1 cellular context compared by ENCODE assay signal in genomic region chr2:112481050-112481527, GRCh38.
TF ChIP-seq lines count a peak whose summit lies in the region.

No MANE protein-coding gene starts in this region.

TF ChIP-seq in HepG2, 621 proteins besides CTCF, POLR2A, EP300 and RAD21 (continued from another document and continues in another):
- TF ChIP-seq REST (IDR thresholded peaks at IDR 0.05; ENCODE audit: borderline replicate concordance in 1 of 2, low read depth in 1 of 2, low read length in 2 of 2) (no peak), JARID2 (CRISPR knock-in tag; IDR thresholded peaks at IDR 0.05; ENCODE audit: insufficient replicate concordance) (peak; percentile 33), ZNF557 (CRISPR knock-in tag; IDR thresholded peaks at IDR 0.05) (0 out of 2 replicates have a peak, but pooled peaks have one; percentile 30), ZNF672 (CRISPR knock-in tag; IDR thresholded peaks at IDR 0.05) (no peak), LCORL (IDR thresholded peaks at IDR 0.05) (no peak), LCORL (CRISPR knock-in tag; IDR thresholded peaks at IDR 0.05) (peak; percentile 89), SYNCRIP (IDR thresholded peaks at IDR 0.05; ENCODE audit: insufficient read depth, low read depth, low read length) (no peak), TBX2 (CRISPR knock-in tag; IDR thresholded peaks at IDR 0.05; ENCODE audit: borderline replicate concordance) (peak; percentile 64; the same call in 1 of the 2 replicates), NR2F6 (IDR thresholded peaks at IDR 0.05) (no peak; the same call in 1 of the 2 replicates), NR2F6 (CRISPR knock-in tag; IDR thresholded peaks at IDR 0.05) (peak; percentile 26; the same call in 1 of the 2 replicates), ZBTB40 (IDR thresholded peaks at IDR 0.05) (no peak), ZBTB40 (CRISPR knock-in tag; IDR thresholded peaks at IDR 0.05) (no peak), PPARG (CRISPR knock-in tag; conservative IDR thresholded peaks at IDR 0.05) (peak; percentile 63), ATF3 (CRISPR knock-in tag; IDR thresholded peaks at IDR 0.05) (no peak), GATAD2A (CRISPR knock-in tag; IDR thresholded peaks at IDR 0.05) (peak; percentile 76), ZNF121 (CRISPR knock-in tag; IDR thresholded peaks at IDR 0.05) (no peak), BORCS8-MEF2B (CRISPR knock-in tag; IDR thresholded peaks at IDR 0.05) (peak; percentile 40; the same call in 1 of the 2 replicates), HDAC1 (CRISPR knock-in tag; IDR thresholded peaks at IDR 0.05) (0 out of 2 replicates have a peak, but pooled peaks have one; percentile 33), NFKB2 (CRISPR knock-in tag; IDR thresholded peaks at IDR 0.05; ENCODE audit: borderline replicate concordance) (peak; percentile 70; the same call in 1 of the 2 replicates), NBN (conservative IDR thresholded peaks at IDR 0.05) (no peak), HNF4G (IDR thresholded peaks at IDR 0.05; ENCODE audit: borderline replicate concordance, low read depth, low read length) (no peak), HNF4G (CRISPR knock-in tag; IDR thresholded peaks at IDR 0.05; ENCODE audit: borderline replicate concordance, low read depth) (peak; percentile 61; the same call in 1 of the 2 replicates), ZNF839 (CRISPR knock-in tag; IDR thresholded peaks at IDR 0.05; ENCODE audit: borderline replicate concordance) (no peak), ZMAT5 (CRISPR knock-in tag; IDR thresholded peaks at IDR 0.05; ENCODE audit: borderline replicate concordance, low read depth) (no peak), TBP (CRISPR knock-in tag; IDR thresholded peaks at IDR 0.05) (no peak), KMT2B (CRISPR knock-in tag; IDR thresholded peaks at IDR 0.05) (peak; percentile 55; the same call in 1 of the 2 replicates), ZNF10 (CRISPR knock-in tag; IDR thresholded peaks at IDR 0.05; ENCODE audit: borderline replicate concordance, low read depth) (no peak), ZNF878 (CRISPR knock-in tag; IDR thresholded peaks at IDR 0.05) (no peak; the same call in 1 of the 2 replicates), GATAD1 (CRISPR knock-in tag; IDR thresholded peaks at IDR 0.05) (no peak; the same call in 1 of the 2 replicates), MBD4 (IDR thresholded peaks at IDR 0.05; ENCODE audit: borderline replicate concordance, low read length) (no peak), IRF9 (CRISPR knock-in tag; IDR thresholded peaks at IDR 0.05; ENCODE audit: borderline replicate concordance) (0 out of 2 replicates have a peak, but pooled peaks have one; percentile 6), ZNF430 (CRISPR knock-in tag; IDR thresholded peaks at IDR 0.05) (peak; percentile 74; the same call in 1 of the 2 replicates), NCOA2 (CRISPR knock-in tag; IDR thresholded peaks at IDR 0.05) (peak; percentile 51; the same call in 1 of the 2 replicates), AHR (CRISPR knock-in tag; IDR thresholded peaks at IDR 0.05) (peak; percentile 44; the same call in 1 of the 2 replicates), ZGPAT (CRISPR knock-in tag; IDR thresholded peaks at IDR 0.05) (peak; percentile 56; the same call in 1 of the 2 replicates), ZNF615 (CRISPR knock-in tag; IDR thresholded peaks at IDR 0.05; ENCODE audit: borderline replicate concordance) (no peak), NFATC3 (CRISPR knock-in tag; IDR thresholded peaks at IDR 0.05) (peak; percentile 87; the same call in 1 of the 2 replicates), KAT2B (IDR thresholded peaks at IDR 0.05; ENCODE audit: borderline replicate concordance, low read depth, low read length) (no peak), ZNF781 (CRISPR knock-in tag; IDR thresholded peaks at IDR 0.05; ENCODE audit: borderline replicate concordance, not compliant biosample characterization) (peak; percentile 73), HDAC2 (CRISPR knock-in tag; IDR thresholded peaks at IDR 0.05) (peak; percentile 73), U2AF1 (optimal IDR thresholded peaks at IDR 0.05; ENCODE audit: low read depth, low read length) (no peak), ZKSCAN5 (CRISPR knock-in tag; IDR thresholded peaks at IDR 0.05) (no peak), ZNF251 (CRISPR knock-in tag; IDR thresholded peaks at IDR 0.05) (no peak), KLF11 (CRISPR knock-in tag; IDR thresholded peaks at IDR 0.05) (no peak), MXI1 (IDR thresholded peaks at IDR 0.05; ENCODE audit: borderline replicate concordance, low read depth, low read length) (peak; percentile 74; the same call in 2 of the 3 replicates), ZBTB14 (CRISPR knock-in tag; IDR thresholded peaks at IDR 0.05) (no peak), ZNF670 (CRISPR knock-in tag; IDR thresholded peaks at IDR 0.05; ENCODE audit: borderline replicate concordance) (no peak), IRF2 (CRISPR knock-in tag; IDR thresholded peaks at IDR 0.05) (peak; percentile 55), MED1 (CRISPR knock-in tag; IDR thresholded peaks at IDR 0.05) (no peak), ATRX (CRISPR knock-in tag; IDR thresholded peaks at IDR 0.05; ENCODE audit: borderline replicate concordance) (no peak), ATF1 (CRISPR knock-in tag; IDR thresholded peaks at IDR 0.05) (no peak), CHD2 (IDR thresholded peaks at IDR 0.05; ENCODE audit: low read depth, low read length) (no peak)
